In the genomic region with DNA sequence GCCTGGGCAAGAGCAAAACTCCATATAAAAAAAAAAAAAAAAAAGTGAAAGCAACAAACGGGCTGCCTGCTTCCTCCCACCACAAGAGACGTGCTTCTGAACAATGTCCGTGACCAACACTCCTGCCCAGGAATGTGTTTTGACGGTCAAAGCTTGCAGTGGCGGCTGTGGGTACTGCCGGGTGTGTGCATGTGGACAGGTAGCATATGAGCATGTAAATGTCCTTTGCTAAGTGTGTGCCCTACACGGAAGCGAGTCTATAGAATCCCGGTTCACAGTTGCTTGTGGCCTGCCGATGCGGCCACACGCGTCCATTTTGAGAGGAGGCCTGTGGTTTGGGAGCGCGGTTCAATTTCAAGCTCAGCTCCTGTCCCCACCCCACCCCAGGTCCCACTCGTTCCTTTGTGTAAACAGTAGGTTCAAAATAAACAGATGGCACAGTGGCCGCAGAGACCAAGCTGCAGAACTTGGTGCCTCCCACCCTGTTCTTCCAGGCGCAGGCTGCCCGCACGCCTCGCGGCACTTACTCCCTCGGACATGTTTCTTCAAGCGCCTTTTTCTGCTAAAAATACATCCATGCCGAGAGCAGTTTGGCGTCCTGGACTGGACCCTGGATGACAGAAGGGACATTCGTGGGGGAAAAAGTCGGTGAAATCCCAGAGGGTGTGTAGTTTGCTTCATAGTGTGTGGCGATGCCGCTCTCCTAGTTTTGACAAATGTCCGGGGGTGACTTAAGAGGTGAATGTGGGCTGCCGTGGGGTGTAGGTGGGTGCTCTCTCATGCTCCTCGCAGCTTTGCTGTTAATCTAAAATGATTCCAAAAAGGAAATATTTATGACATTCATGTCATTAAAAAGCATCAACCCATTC, we compare ENCODE assay signal across 19 cellular contexts. TPM values are rescaled to one million over a fixed set of nuclear protein-coding genes. Genes with fewer than 3 reads are reported as not detected.
A peak's percentile ranks its signal among the peaks of the same experiment; 100 is the strongest.
DNase-seq lines count a peak whose midpoint lies in the region; ATAC-seq, FAIRE-seq and TF ChIP-seq lines count a peak whose summit lies in the region.
"Had no signal": no experiment of that assay in that cellular context is flagged by ENCODE, and none has a peak within 500 bp of the region (broad histone marks: within the 10 kb centered on the region; RNA-seq: fewer than 3 reads in every experiment).

No MANE protein-coding gene starts in this region.

- H3K36me3 ChIP-seq in left lung: no peaks in the 10 kb centered on the region
- H3K36me3 ChIP-seq: adrenal gland, cardiac muscle cell, prostate gland, SJSA1, upper lobe of left lung had no signal

- H3K4me1 ChIP-seq in A549: no peaks in the 10 kb centered on the region
- no peaks in the 10 kb centered on the region for H3K4me1 ChIP-seq in left lung
- H3K4me1 ChIP-seq: adrenal gland, prostate gland, SJSA1 had no signal

- H3K27me3 ChIP-seq in left lung: peaks cover 28 to 97% of the 10 kb centered on the region in 2 donors
- H3K27me3 ChIP-seq: SJSA1 had no signal

- no peak for TF ChIP-seq RAD21 in A549 (conservative IDR thresholded peaks at IDR 0.05 in 1 of 2, IDR thresholded peaks at IDR 0.05 in 1 of 2)

- H3K9me3 ChIP-seq in A549: no peaks in the 10 kb centered on the region
- no peaks in the 10 kb centered on the region for H3K9me3 ChIP-seq in left lung
- H3K9me3 ChIP-seq: adrenal gland, prostate gland, SJSA1, upper lobe of left lung had no signal

- no peak overlapping the region for H3K4me2 ChIP-seq in A549

- POLR2A ChIA-PET in A549 (lab: Yijun Ruan, JAX): no interaction called here

- H3K27ac ChIP-seq in A549: no peak overlapping the region
- no peak overlapping the region for H3K27ac ChIP-seq in left lung
- H3K27ac ChIP-seq: adrenal gland, C4-2B, cardiac muscle cell, prostate gland, SJSA1, upper lobe of left lung had no signal

- intact Hi-C loops in left lung (cut with DNase I): no loop called here

- CTCF ChIA-PET in A549 (lab: Yijun Ruan, JAX): interaction anchor here (1.6 kb wide), 1 partner anchor 212 kb away, joined by 6 read pairs; no protein-coding TSS in a partner anchor

- H3K4me3 ChIP-seq in A549: no peak overlapping the region
- no peak overlapping the region for H3K4me3 ChIP-seq in left lung
- H3K4me3 ChIP-seq: adrenal gland, cardiac muscle cell, prostate gland, SJSA1, upper lobe of left lung had no signal

- TF ChIP-seq CTCF in A549 (IDR thresholded peaks at IDR 0.05): no peak
- no peak for TF ChIP-seq CTCF in left lung (IDR thresholded peaks at IDR 0.05)

- FAIRE-seq in A549 (lab: Jason Lieb, UNC): no peak

- WGBS in A549 (ENCODE audit: missing lambda C conversion rate): 65% methylated on average over 31 of the region's 33 CpGs

- TF ChIP-seq EP300 in A549 (IDR thresholded peaks at IDR 0.05): no peak

- DNase-seq in A549 (ENCODE audit: low read depth in 1 of 2, low spot score in 1 of 2) (no peak), DMS53 (lab: John Stamatoyannopoulos, UW) (peak; percentile 86), SW480 (ENCODE audit: low spot score) (peak; percentile 91), left lung (peak; percentile 9 to 43), AML-193 (lab: John Stamatoyannopoulos, UW) (no peak), NCI-H2227 (lab: John Stamatoyannopoulos, UW; ENCODE audit: unreplicated experiment) (no peak), NCI-H774 (lab: John Stamatoyannopoulos, UW) (no peak)
- no peak for DNase-seq in effector CD4-positive, alpha-beta T cell
- DNase-seq: activated CD4-positive, alpha-beta T cell treated with anti-CD3 and anti-CD28 coated beads, Interleukin-2, amount 10 ng/mL, durations not matched to agents 7 days and 5 days; effector memory CD4-positive, alpha-beta T cell; NCI-H1092 treated with DMSO at 0.1 percent for 48 hours; NCI-H2171 treated with DMSO at 0.1 percent for 48 hours; stimulated activated naive CD4-positive, alpha-beta T cell had no signal

- peak; percentile 58 to 72; a peak in 4 of 6 replicates for ATAC-seq in A549
- ATAC-seq in left lung: no peak

- TF ChIP-seq POLR2A in A549 (IDR thresholded peaks at IDR 0.05; ENCODE audit: low read length): no peak

TF ChIP-seq in A549, 52 proteins besides CTCF, POLR2A, EP300 and RAD21:
- TF ChIP-seq PHF8 (IDR thresholded peaks at IDR 0.05; ENCODE audit: borderline replicate concordance, low read depth) (no peak), JUN (IDR thresholded peaks at IDR 0.05) (no peak), CEBPB (IDR thresholded peaks at IDR 0.05) (no peak), RFX5 (IDR thresholded peaks at IDR 0.05) (no peak), HOXB13 (CRISPR knock-in tag; IDR thresholded peaks at IDR 0.05; ENCODE audit: low read depth) (no peak), ZC3H11A (IDR thresholded peaks at IDR 0.05) (no peak), MAFK (IDR thresholded peaks at IDR 0.05; ENCODE audit: partially characterized antibody) (no peak), SREBF2 (IDR thresholded peaks at IDR 0.05) (no peak), GATA3 (IDR thresholded peaks at IDR 0.05; ENCODE audit: borderline replicate concordance) (no peak), NR3C1 (IDR thresholded peaks at IDR 0.05) (no peak), FOSB (CRISPR knock-in tag; IDR thresholded peaks at IDR 0.05) (no peak)
- TF ChIP-seq, protein P1, sequence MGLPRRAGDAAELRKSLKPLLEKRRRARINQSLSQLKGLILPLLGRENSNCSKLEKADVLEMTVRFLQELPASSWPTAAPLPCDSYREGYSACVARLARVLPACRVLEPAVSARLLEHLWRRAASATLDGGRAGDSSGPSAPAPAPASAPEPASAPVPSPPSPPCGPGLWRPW (IDR thresholded peaks at IDR 0.05): no peak
- TF ChIP-seq, protein P2, sequence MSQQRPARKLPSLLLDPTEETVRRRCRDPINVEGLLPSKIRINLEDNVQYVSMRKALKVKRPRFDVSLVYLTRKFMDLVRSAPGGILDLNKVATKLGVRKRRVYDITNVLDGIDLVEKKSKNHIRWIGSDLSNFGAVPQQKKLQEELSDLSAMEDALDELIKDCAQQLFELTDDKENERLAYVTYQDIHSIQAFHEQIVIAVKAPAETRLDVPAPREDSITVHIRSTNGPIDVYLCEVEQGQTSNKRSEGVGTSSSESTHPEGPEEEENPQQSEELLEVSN (IDR thresholded peaks at IDR 0.05; ENCODE audit: borderline replicate concordance, low read depth): no peak
- TF ChIP-seq, protein P3, sequence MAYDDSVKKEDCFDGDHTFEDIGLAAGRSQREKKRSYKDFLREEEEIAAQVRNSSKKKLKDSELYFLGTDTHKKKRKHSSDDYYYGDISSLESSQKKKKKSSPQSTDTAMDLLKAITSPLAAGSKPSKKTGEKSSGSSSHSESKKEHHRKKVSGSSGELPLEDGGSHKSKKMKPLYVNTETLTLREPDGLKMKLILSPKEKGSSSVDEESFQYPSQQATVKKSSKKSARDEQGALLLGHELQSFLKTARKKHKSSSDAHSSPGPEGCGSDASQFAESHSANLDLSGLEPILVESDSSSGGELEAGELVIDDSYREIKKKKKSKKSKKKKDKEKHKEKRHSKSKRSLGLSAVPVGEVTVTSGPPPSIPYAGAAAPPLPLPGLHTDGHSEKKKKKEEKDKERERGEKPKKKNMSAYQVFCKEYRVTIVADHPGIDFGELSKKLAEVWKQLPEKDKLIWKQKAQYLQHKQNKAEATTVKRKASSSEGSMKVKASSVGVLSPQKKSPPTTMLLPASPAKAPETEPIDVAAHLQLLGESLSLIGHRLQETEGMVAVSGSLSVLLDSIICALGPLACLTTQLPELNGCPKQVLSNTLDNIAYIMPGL (CRISPR knock-in tag; IDR thresholded peaks at IDR 0.05; ENCODE audit: borderline replicate concordance): no peak
TF ChIP-seq in A549: peak in this region for 0.

RNA-seq across cellular contexts. Expression of a gene that starts 11.5 kb away (rescaled TPM):
- polyA plus RNA-seq in A549 (2011; rRNA removed): not detected in 2 replicates
- not detected in 2 replicates for polyA plus RNA-seq in A549 (2012; cell fraction: cytosol; rRNA removed)
- not detected in 2 replicates for polyA plus RNA-seq in A549 (2012; cell fraction: nucleus; rRNA removed)
- not detected in 3 replicates for polyA plus RNA-seq in A549 (2017; fragmentation: RNase III; extraction: RNeasy Plus Mini Kit Qiagen cat#74134 plus additional on column Dnase treatment)
- not detected in 2 replicates for polyA minus RNA-seq in A549 (2011; rRNA and poly(A)+ RNA removed)
- not detected for total RNA-seq in left lung
- total RNA-seq: activated CD4-positive, alpha-beta T cell treated with anti-CD3 and anti-CD28 coated beads, Interleukin-2, amount 10 ng/mL, durations not matched to agents 7 days and 5 days; adrenal gland; cardiac muscle cell; prostate gland; SJSA1; upper lobe of left lung had no signal
- polyA plus RNA-seq: adrenal gland, cardiac muscle cell had no signal

Comparison
In these comparisons a context has a peak if more than half of its experiments do, and no peak if none do; other contexts are left out.
1. DNase-seq: peak in DMS53 (single experiment), SW480 (single experiment) and left lung (2 of 2); none in A549 (0 of 2), AML-193 (0 of 2), NCI-H2227 (single experiment), effector CD4-positive, alpha-beta T cell (single experiment) and NCI-H774 (single experiment).